10 cellular contexts compared by ENCODE assay signal in the genomic region with DNA sequence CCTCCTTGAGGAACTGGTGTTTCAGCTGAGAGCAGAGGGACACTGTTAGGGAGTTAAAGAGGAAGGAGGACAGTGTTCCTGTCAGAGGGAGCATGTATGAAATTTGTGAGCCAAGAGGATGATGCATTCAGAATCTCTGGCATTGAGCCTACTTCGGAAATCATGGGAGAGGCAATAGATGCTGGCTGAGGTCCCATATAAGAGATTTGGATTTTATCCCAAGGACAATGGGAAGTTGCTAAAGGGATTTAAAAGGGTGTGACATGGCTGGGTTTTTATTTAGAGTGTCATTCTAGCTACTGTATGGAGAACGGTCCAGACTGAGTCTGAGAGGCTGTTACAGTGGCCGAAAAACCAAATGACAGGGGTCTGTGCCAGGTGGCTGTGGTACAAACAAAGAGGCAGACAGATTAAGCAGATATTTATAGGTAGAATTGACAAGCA.
DNase-seq lines count a peak whose midpoint lies in the region; ATAC-seq and TF ChIP-seq lines count a peak whose summit lies in the region.
"Had no signal": no experiment of that assay in that cellular context is flagged by ENCODE, and none has a peak within 500 bp of the region (broad histone marks: within the 10 kb centered on the region; RNA-seq: fewer than 3 reads in every experiment).

No MANE protein-coding gene starts in this region.

- no peaks in the 10 kb centered on the region for H3K9me3 ChIP-seq in mucosa of descending colon
- H3K9me3 ChIP-seq: gastroesophageal sphincter had no signal

- no peak overlapping the region for H3K4me3 ChIP-seq in mucosa of descending colon
- H3K4me3 ChIP-seq: gastroesophageal sphincter had no signal

- no peaks in the 10 kb centered on the region for H3K36me3 ChIP-seq in mucosa of descending colon (ENCODE audit: low read depth)
- H3K36me3 ChIP-seq: gastroesophageal sphincter had no signal

- intact Hi-C loops in mucosa of descending colon (cut with DNase I, micrococcal nuclease), result no loop called here

- ATAC-seq in mucosa of descending colon (peak; percentile 63), HG03045 (IDR thresholded peaks at IDR 0.05; ENCODE audit: unreplicated experiment) (no peak)
- ATAC-seq: gastroesophageal sphincter; stimulated activated naive CD8-positive, alpha-beta T cell treated with anti-CD3 and anti-CD28 coated beads, Interleukin-15, amount 100 ng/mL, for 72 hours had no signal

- TF ChIP-seq CTCF in mucosa of descending colon (IDR thresholded peaks at IDR 0.05), result no peak

- H3K4me1 ChIP-seq in mucosa of descending colon (ENCODE audit: low read depth), result peaks cover 11% of the 10 kb centered on the region

- DNase-seq in EH (ENCODE audit: low read depth) (peak; percentile 74), NCI-H345 (lab: John Stamatoyannopoulos, UW) (peak; percentile 65), dermis blood vessel endothelial cell (peak; percentile 32), mucosa of descending colon (peak in 1 of 3 donors; percentile 40), NCI-H187 treated with DMSO at 0.1 percent for 48 hours (lab: John Stamatoyannopoulos, UW) (no peak), HuH-7 (ENCODE audit: low spot score) (no peak), NCI-H526 (lab: John Stamatoyannopoulos, UW) (no peak)
- DNase-seq: stimulated activated naive CD8-positive, alpha-beta T cell treated with anti-CD3 and anti-CD28 coated beads, Interleukin-15, amount 100 ng/mL, for 72 hours had no signal

Comparison
In these comparisons a context has a peak if more than half of its experiments do, and no peak if none do; other contexts are left out.
1. DNase-seq: peak in EH (single experiment), NCI-H345 (single experiment) and dermis blood vessel endothelial cell (single experiment); none in NCI-H187 treated with DMSO at 0.1 percent for 48 hours (single experiment), HuH-7 (single experiment) and NCI-H526 (0 of 2).